ENCODE assay signal across 8 cellular contexts in genomic region chr13:76884167-76884566, GRCh38. TPM values are rescaled to one million over a fixed set of nuclear protein-coding genes. Genes with fewer than 3 reads are reported as not detected.
DNase-seq lines count a peak whose midpoint lies in the region; ATAC-seq and TF ChIP-seq lines count a peak whose summit lies in the region.

No MANE protein-coding gene starts in this region.

- no peaks in the 10 kb centered on the region for H4K20me1 ChIP-seq in fibroblast of lung (ENCODE audit: control insufficient read depth, extremely low read depth, insufficient read depth, low read length)
- no peaks in the 10 kb centered on the region for H4K20me1 ChIP-seq in neural cell (ENCODE audit: insufficient read depth)

- peaks cover 2% of the 10 kb centered on the region for H3K4me1 ChIP-seq in fibroblast of lung (ENCODE audit: control insufficient read depth, extremely low read depth, insufficient read depth, low read length)

- peak overlapping the region; percentile 96 to 99 (median 97) for H3K27ac Mint-ChIP-seq in CD14-positive monocyte
- no peak overlapping the region for H3K27ac Mint-ChIP-seq in T-helper 1 cell treated with Interleukin-12 subunit alpha and Interleukin-12 subunit beta and Interleukin-4 antibody, amounts not matched to agents 30 μg/mL and 1 μg/mL, for 36 hours

- no peak for TF ChIP-seq CTCF in CD14-positive monocyte (IDR thresholded peaks at IDR 0.05)
- peak; percentile 49 to 68 for TF ChIP-seq CTCF in fibroblast of lung (conservative IDR thresholded peaks at IDR 0.05 in 1 of 2, IDR thresholded peaks at IDR 0.05 in 1 of 2; ENCODE audit: low read depth in 1 of 2, low read length in 2 of 2)
- TF ChIP-seq CTCF in neural cell (IDR thresholded peaks at IDR 0.05; ENCODE audit: poor library complexity, severe bottlenecking) = peak; percentile 40

- H3K79me2 ChIP-seq in fibroblast of lung (ENCODE audit: control insufficient read depth, insufficient read depth, low read length) (peaks cover 18% of the 10 kb centered on the region), neural cell (replicated peaks; ENCODE audit: insufficient read depth, low read length) (no peaks in the 10 kb centered on the region)

- peaks cover 2 to 5% (median 3%) of the 10 kb centered on the region in 3 donors for H3K27me3 Mint-ChIP-seq in CD14-positive monocyte (ENCODE audit: low read depth in 3 of 3)
- peaks cover 30% of the 10 kb centered on the region for H3K27me3 Mint-ChIP-seq in T-helper 1 cell treated with Interleukin-12 subunit alpha and Interleukin-12 subunit beta and Interleukin-4 antibody, amounts not matched to agents 30 μg/mL and 1 μg/mL, for 36 hours (ENCODE audit: low read depth)

- ATAC-seq in GM18519 (IDR thresholded peaks at IDR 0.05; ENCODE audit: low FRiP score, unreplicated experiment) = no peak

- intact Hi-C loops in CD14-positive monocyte (cut with micrococcal nuclease) = loop anchor here (5.0 to 10.0 kb wide), 5 partner anchors 53 to 441 kb away; partner anchors contain the start of genes CLN5 (in 1 of the 2) and MYCBP2 (in 1 of the 2)

- no peaks in the 10 kb centered on the region for H3F3A ChIP-seq in neural cell (ENCODE audit: insufficient read depth, low read length, poor library complexity, severe bottlenecking)

- H3K9me2 ChIP-seq in neural cell (ENCODE audit: insufficient read depth, low read length) = no peaks in the 10 kb centered on the region

- peak overlapping the region; percentile 67 to 83 (median 72) for H3K4me3 ChIP-seq in fibroblast of lung (replicated peaks in 1 of 4; ENCODE audit: control extremely low read depth in 1 of 4, insufficient read depth in 1 of 4, low read depth in 3 of 4, low read length in 4 of 4)
- peak overlapping the region; percentile 88 for H3K4me3 ChIP-seq in neural cell (ENCODE audit: low read length)

- H3K27ac ChIP-seq in fibroblast of lung (ENCODE audit: insufficient read depth, low read length) (peak overlapping the region; percentile 52), neural cell (ENCODE audit: low read length) (no peak overlapping the region)

- peaks cover 10 to 27% of the 10 kb centered on the region in 2 donors for H3K36me3 Mint-ChIP-seq in CD14-positive monocyte
- peaks cover 2% of the 10 kb centered on the region for H3K36me3 Mint-ChIP-seq in T-helper 1 cell treated with Interleukin-12 subunit alpha and Interleukin-12 subunit beta and Interleukin-4 antibody, amounts not matched to agents 30 μg/mL and 1 μg/mL, for 36 hours (ENCODE audit: low read depth)

- H2AFZ ChIP-seq in fibroblast of lung (ENCODE audit: low read length) (no peak overlapping the region), neural cell (ENCODE audit: low read depth, low read length) (no peak overlapping the region)

- H3K9ac ChIP-seq in fibroblast of lung (ENCODE audit: insufficient read depth, low read length) (no peak overlapping the region), neural cell (ENCODE audit: low read length) (no peak overlapping the region)

- H3K27me3 ChIP-seq in fibroblast of lung (ENCODE audit: control insufficient read depth, insufficient read depth, low read length) (no peaks in the 10 kb centered on the region), neural cell (ENCODE audit: insufficient read depth, low read depth, low read length) (peaks cover 40% of the 10 kb centered on the region)

- no peaks in the 10 kb centered on the region for H3K9me3 ChIP-seq in fibroblast of lung (ENCODE audit: control insufficient read depth, insufficient read depth, low read depth, low read length)
- no peaks in the 10 kb centered on the region for H3K9me3 ChIP-seq in neural cell (ENCODE audit: low read length)

- TF ChIP-seq EP300 in neural cell (conservative IDR thresholded peaks at IDR 0.05; ENCODE audit: poor library complexity, severe bottlenecking) = no peak

- peaks cover 43% of the 10 kb centered on the region for H3K4me1 Mint-ChIP-seq in CD14-positive monocyte
- H3K4me1 Mint-ChIP-seq in T-helper 1 cell treated with Interleukin-12 subunit alpha and Interleukin-12 subunit beta and Interleukin-4 antibody, amounts not matched to agents 30 μg/mL and 1 μg/mL, for 36 hours (ENCODE audit: low read depth) = peaks cover 31% of the 10 kb centered on the region

- DNase-seq in CD14-positive monocyte (ENCODE audit: low spot score) = peak; percentile 60
- DNase-seq in HCEC 1CT = peak; percentile 66
- peak; percentile 5 to 68 for DNase-seq in fibroblast of lung (ENCODE audit: low read depth in 2 of 2)
- DNase-seq in GDM1 (lab: John Stamatoyannopoulos, UW) = no peak
- no peak for DNase-seq in A172 (ENCODE audit: low spot score)

- H3K36me3 ChIP-seq in fibroblast of lung (ENCODE audit: control insufficient read depth, insufficient read depth, low read length) (no peaks in the 10 kb centered on the region), neural cell (ENCODE audit: insufficient read depth, low read length) (no peaks in the 10 kb centered on the region)

- TF ChIP-seq RAD21 in neural cell (conservative IDR thresholded peaks at IDR 0.05) = no peak

- peak overlapping the region; percentile 87 for H3K4me2 ChIP-seq in fibroblast of lung (ENCODE audit: extremely low read depth, insufficient read depth, low read length)
- no peak overlapping the region for H3K4me2 ChIP-seq in neural cell (ENCODE audit: low read length)

- H3K4me3 Mint-ChIP-seq in CD14-positive monocyte = peak overlapping the region; percentile 98 to 99
- peak overlapping the region; percentile 83 for H3K4me3 Mint-ChIP-seq in T-helper 1 cell treated with Interleukin-12 subunit alpha and Interleukin-12 subunit beta and Interleukin-4 antibody, amounts not matched to agents 30 μg/mL and 1 μg/mL, for 36 hours

- no peaks in the 10 kb centered on the region for H3K9me3 Mint-ChIP-seq in CD14-positive monocyte
- H3K9me3 Mint-ChIP-seq in T-helper 1 cell treated with Interleukin-12 subunit alpha and Interleukin-12 subunit beta and Interleukin-4 antibody, amounts not matched to agents 30 μg/mL and 1 μg/mL, for 36 hours = no peaks in the 10 kb centered on the region

TF ChIP-seq in neural cell, 6 proteins besides CTCF, POLR2A, EP300 and RAD21:
- TF ChIP-seq POLR2AphosphoS5 (IDR thresholded peaks at IDR 0.05) = no peak
- no peak for TF ChIP-seq TAF1 (IDR thresholded peaks at IDR 0.05; ENCODE audit: low read depth)
- no peak for TF ChIP-seq SMC3 (conservative IDR thresholded peaks at IDR 0.05; ENCODE audit: poor library complexity)
- TF ChIP-seq EZH2 (IDR thresholded peaks at IDR 0.05; ENCODE audit: borderline replicate concordance, insufficient read depth, low read length, poor library complexity, severe bottlenecking) = no peak
- TF ChIP-seq MXI1 (conservative IDR thresholded peaks at IDR 0.05; ENCODE audit: poor library complexity, severe bottlenecking) = no peak
- TF ChIP-seq REST (IDR thresholded peaks at IDR 0.05; ENCODE audit: borderline replicate concordance) = no peak

RNA-seq across cellular contexts. Expression of gene KCTD12, which starts 2.0 kb away (rescaled TPM):
- polyA plus RNA-seq in CD14-positive monocyte (10 to 100 TPM; 30.9 to 31.2 TPM), fibroblast of lung (9.9 and 48.2 TPM in 2 replicates), neural cell (2.7 and 3.0 TPM in 2 replicates)
- total RNA-seq in fibroblast of lung = 35.3 and 36.5 TPM in 2 replicates
- polyA plus RNA-seq in fibroblast of lung (2012) = 11.5 and 50.8 TPM in 2 replicates
- polyA minus RNA-seq in fibroblast of lung (ENCODE audit: low replicate concordance) (6.5 and 55.8 TPM in 2 replicates), neural cell (6.9 and 7.8 TPM in 2 replicates)
- total RNA-seq in A172 (2014; rRNA removed; shearing (Covaris generic)) = 0.78 and 0.79 TPM in 2 replicates

Comparison
In these comparisons a context has a peak if more than half of its experiments do, and no peak if none do; other contexts are left out.
1. DNase-seq: peak in CD14-positive monocyte (single experiment), HCEC 1CT (single experiment) and fibroblast of lung (2 of 2); none in GDM1 (single experiment) and A172 (single experiment).